In genomic region chr15:66588537-66588936, GRCh38 we compare ENCODE assay signal across 23 cellular contexts. TPM values are rescaled to one million over a fixed set of nuclear protein-coding genes. Genes with fewer than 3 reads are reported as not detected.
DNase-seq lines count a peak whose midpoint lies in the region; FAIRE-seq and TF ChIP-seq lines count a peak whose summit lies in the region.
"Had no signal": no experiment of that assay in that cellular context is flagged by ENCODE, and none has a peak within 500 bp of the region (broad histone marks: within the 10 kb centered on the region; RNA-seq: fewer than 3 reads in every experiment).

No MANE protein-coding gene starts in this region.

- H4K20me1 ChIP-seq in astrocyte (ENCODE audit: insufficient read depth, low read length) (no peaks in the 10 kb centered on the region), GM23248 (ENCODE audit: insufficient read depth) (no peaks in the 10 kb centered on the region)

- TF ChIP-seq CTCF in astrocyte (IDR thresholded peaks at IDR 0.05; ENCODE audit: insufficient read depth, low read depth, low read length) = peak; percentile 15

- peaks cover 1% of the 10 kb centered on the region for H3K4me1 Mint-ChIP-seq in astrocyte (ENCODE audit: low read depth, unreplicated experiment)
- H3K4me1 Mint-ChIP-seq: activated naive CD8-positive, alpha-beta T cell treated with anti-CD3 and anti-CD28 coated beads, Interleukin-2, amount 10 ng/mL, durations not matched to agents 7 days and 5 days; IgD-negative memory B cell had no signal

- no peaks in the 10 kb centered on the region for H3K36me3 ChIP-seq in HUES6 (ENCODE audit: control insufficient read depth, insufficient read depth, low read length)
- no peaks in the 10 kb centered on the region for H3K36me3 ChIP-seq in astrocyte (ENCODE audit: insufficient read depth, low read length)
- no peaks in the 10 kb centered on the region for H3K36me3 ChIP-seq in GM23248 (ENCODE audit: low read depth)
- H3K36me3 ChIP-seq: heart left ventricle, left lung had no signal

- FAIRE-seq in astrocyte (lab: Jason Lieb, UNC) = no peak

- peaks cover 29% of the 10 kb centered on the region for H3K4me1 ChIP-seq in HUES6 (ENCODE audit: control insufficient read depth, insufficient read depth, low read length)
- H3K4me1 ChIP-seq in astrocyte (ENCODE audit: insufficient read depth, low read length) = no peaks in the 10 kb centered on the region
- no peaks in the 10 kb centered on the region for H3K4me1 ChIP-seq in GM23248 (ENCODE audit: insufficient read depth)

- H3K27me3 ChIP-seq in HUES6 (ENCODE audit: control insufficient read depth, insufficient read depth, low read length) = no peaks in the 10 kb centered on the region
- peaks cover 5% of the 10 kb centered on the region for H3K27me3 ChIP-seq in astrocyte (ENCODE audit: insufficient read depth, low read length)
- H3K27me3 ChIP-seq in GM23248 (replicated peaks; ENCODE audit: insufficient read depth) = peaks cover 6% of the 10 kb centered on the region; the same call in 1 of the 2 replicates
- H3K27me3 ChIP-seq: BE2C, heart left ventricle, left lung had no signal

- H3K4me3 ChIP-seq in HUES6 (ENCODE audit: low read depth, low read length) (peak overlapping the region; percentile 29), astrocyte (ENCODE audit: insufficient read depth, low read depth, low read length) (no peak overlapping the region), GM23248 (no peak overlapping the region)
- H3K4me3 ChIP-seq: heart left ventricle, left lung had no signal

- no peaks in the 10 kb centered on the region for H3K79me2 ChIP-seq in astrocyte (ENCODE audit: insufficient read depth, low read length)
- H3K79me2 ChIP-seq in GM23248 (ENCODE audit: insufficient read depth) = no peaks in the 10 kb centered on the region

- in situ Hi-C loops in GM23248 (cut with MboI) = no loop called here

- H3K4me3 Mint-ChIP-seq in astrocyte (ENCODE audit: unreplicated experiment) = no peak overlapping the region
- H3K4me3 Mint-ChIP-seq: activated naive CD8-positive, alpha-beta T cell treated with anti-CD3 and anti-CD28 coated beads, Interleukin-2, amount 10 ng/mL, durations not matched to agents 7 days and 5 days; IgD-negative memory B cell had no signal

- H3K27ac ChIP-seq in HUES6 (ENCODE audit: low read depth, low read length) (no peak overlapping the region), astrocyte (ENCODE audit: low read depth, low read length) (no peak overlapping the region), GM23248 (no peak overlapping the region)
- H3K27ac ChIP-seq: epithelial cell of prostate, heart left ventricle, left lung had no signal

- no peak overlapping the region for H2AFZ ChIP-seq in astrocyte (ENCODE audit: low read depth, low read length)
- no peak overlapping the region for H2AFZ ChIP-seq in GM23248

- no peaks in the 10 kb centered on the region for H3K36me3 Mint-ChIP-seq in astrocyte (ENCODE audit: low read depth, unreplicated experiment)
- H3K36me3 Mint-ChIP-seq: activated naive CD8-positive, alpha-beta T cell treated with anti-CD3 and anti-CD28 coated beads, Interleukin-2, amount 10 ng/mL, durations not matched to agents 7 days and 5 days; IgD-negative memory B cell had no signal

- peaks cover 31% of the 10 kb centered on the region for H3K27me3 Mint-ChIP-seq in astrocyte (ENCODE audit: low read depth, unreplicated experiment)

- no peak overlapping the region for H3K9ac ChIP-seq in HUES6 (ENCODE audit: low read length)
- no peak overlapping the region for H3K9ac ChIP-seq in astrocyte (ENCODE audit: low read length)
- no peak overlapping the region for H3K9ac ChIP-seq in GM23248

- WGBS in GM23248 (ENCODE audit: low coverage in 1 of 2, low lambda C conversion rate in 2 of 2, missing lambda C conversion rate in 2 of 2), 2 experiments = 64 to 65% methylated on average over 5 of the region's 5 CpGs

- no peaks in the 10 kb centered on the region for H3K9me2 ChIP-seq in GM23248 (ENCODE audit: insufficient read depth)

- H3K9me3 Mint-ChIP-seq in astrocyte (ENCODE audit: unreplicated experiment) = no peaks in the 10 kb centered on the region
- H3K9me3 Mint-ChIP-seq: activated naive CD8-positive, alpha-beta T cell treated with anti-CD3 and anti-CD28 coated beads, Interleukin-2, amount 10 ng/mL, durations not matched to agents 7 days and 5 days; IgD-negative memory B cell had no signal

- H3K4me2 ChIP-seq in astrocyte (ENCODE audit: low read length) = no peak overlapping the region
- H3K4me2 ChIP-seq in GM23248 (ENCODE audit: unreplicated experiment) = no peak overlapping the region

- H3F3A ChIP-seq in GM23248 (ENCODE audit: insufficient read depth) = no peaks in the 10 kb centered on the region

- H3K9me3 ChIP-seq in HUES6 (ENCODE audit: control insufficient read depth, insufficient read depth, low read depth, low read length) (no peaks in the 10 kb centered on the region), astrocyte (ENCODE audit: insufficient read depth, low read depth, low read length) (no peaks in the 10 kb centered on the region), GM23248 (ENCODE audit: low read depth) (no peaks in the 10 kb centered on the region)
- H3K9me3 ChIP-seq: BE2C, heart left ventricle, left lung had no signal

- no peak overlapping the region for H3K27ac Mint-ChIP-seq in astrocyte (ENCODE audit: unreplicated experiment)
- H3K27ac Mint-ChIP-seq: activated naive CD8-positive, alpha-beta T cell treated with anti-CD3 and anti-CD28 coated beads, Interleukin-2, amount 10 ng/mL, durations not matched to agents 7 days and 5 days; IgD-negative memory B cell; progenitor cell of endocrine pancreas had no signal

- DNase-seq in ELR (ENCODE audit: low read depth) (peak; percentile 11), astrocyte (ENCODE audit: low read depth) (no peak), iPS-NIHi7 (ENCODE audit: extremely low spot score) (peak; percentile 80), GM23248 (no peak), hippocampal formation (lab: John Stamatoyannopoulos, UW) (no peak), NCI-H1417 (lab: John Stamatoyannopoulos, UW) (no peak), NCI-H1417 treated with DMSO at 0.1 percent for 48 hours (lab: John Stamatoyannopoulos, UW) (no peak)
- DNase-seq: activated CD4-positive, alpha-beta T cell treated with anti-CD3 and anti-CD28 coated beads for 1 hour; activated naive CD8-positive, alpha-beta T cell treated with anti-CD3 and anti-CD28 coated beads, Interleukin-2, amount 10 ng/mL, durations not matched to agents 7 days and 5 days; activated T-cell treated with anti-CD3 and anti-CD28 coated beads for 4 hours; BE2C; DMS153; left lung; NCI-H1436; NCI-H446; stimulated activated CD4-positive, alpha-beta T cell treated with anti-CD3 and anti-CD28 coated beads, Interleukin-15, amount 100 ng/mL, for 24 hours; substantia nigra had no signal

RNA-seq across cellular contexts. Expression of gene LCTL, which starts 22.7 kb away (rescaled TPM):
- 12.8 and 13.2 TPM in 2 replicates for total RNA-seq in astrocyte
- 1.0 TPM in 1 of 2 replicates, not detected in the other for total RNA-seq in GM23248 (2014; rRNA removed; shearing (Covaris generic))
- polyA plus RNA-seq in GM23248 (2016; fragmentation: Nextera tagmentation; extraction: Ambion mirVana) = 0.28 and 0.68 TPM in 2 replicates
- total RNA-seq: activated naive CD8-positive, alpha-beta T cell treated with anti-CD3 and anti-CD28 coated beads, Interleukin-2, amount 10 ng/mL, durations not matched to agents 7 days and 5 days; cerebellum; heart left ventricle had no signal
- polyA plus RNA-seq: heart left ventricle, IgD-negative memory B cell had no signal

Comparison
In these comparisons a context has a peak if more than half of its experiments do, and no peak if none do; other contexts are left out.
1. DNase-seq: peak in ELR (single experiment) and iPS-NIHi7 (single experiment); none in astrocyte (single experiment), GM23248 (single experiment), hippocampal formation (0 of 2), NCI-H1417 (0 of 3) and NCI-H1417 treated with DMSO at 0.1 percent for 48 hours (single experiment).